ENCODE assay signal across 8 cellular contexts in genomic region chr5:65624570-65625555, GRCh38. TPM values are rescaled to one million over a fixed set of nuclear protein-coding genes. Genes with fewer than 3 reads are reported as not detected.
DNase-seq lines count a peak whose midpoint lies in the region; ATAC-seq, FAIRE-seq and TF ChIP-seq lines count a peak whose summit lies in the region.

SHLD3 (plus strand) TSS chr5:65625027; CDS start chr5:65629588, 4,561 bp downstream.
TRAPPC13 (plus strand) TSS chr5:65625027; CDS start chr5:65625061, 34 bp downstream.

- in situ Hi-C loops in HepG2 (cut with HindIII; ENCODE audit: extremely low pct_ligation_motif_present, low pct_unique_long_range_greater_than_20kb), result no loop called here

- no peak for TF ChIP-seq EP300 in HepG2 (IDR thresholded peaks at IDR 0.05; ENCODE audit: low read depth in 2 of 2, low read length in 2 of 2)
- TF ChIP-seq EP300 in HepG2 (CRISPR knock-in tag; IDR thresholded peaks at IDR 0.05; ENCODE audit: borderline replicate concordance), result no peak

- CTCF ChIA-PET in activated CD4-positive, alpha-beta T cell treated with anti-CD3 and anti-CD28 coated beads, Interleukin-2, amount 10 ng/mL, durations not matched to agents 7 days and 5 days (lab: Charles Lee), result interaction anchor here (0.7 to 1.4 kb wide), 3 partner anchors 8 to 91 kb away, joined by 3 to 5 read pairs (median 3); no protein-coding TSS in a partner anchor
- CTCF ChIA-PET in HepG2 (lab: Yijun Ruan, JAX; ENCODE audit: low intra/inter-chr PET ratio, low total read pairs), result no interaction called here

- H3K27me3 Mint-ChIP-seq in activated CD4-positive, alpha-beta T cell treated with anti-CD3 and anti-CD28 coated beads, Interleukin-2, amount 10 ng/mL, durations not matched to agents 7 days and 5 days, result no peaks in the 10 kb centered on the region

- ATAC-seq in GM19324 (IDR thresholded peaks at IDR 0.05; ENCODE audit: low FRiP score, unreplicated experiment) (peak; percentile 78), HG03469 (IDR thresholded peaks at IDR 0.05; ENCODE audit: unreplicated experiment) (peak; percentile 50), HepG2 (peak; percentile 84)

- no peak for TF ChIP-seq CTCF in HepG2 (CRISPR knock-in tag; IDR thresholded peaks at IDR 0.05)

- peak within 1 kb of the TSS; percentile 79 to 92 (median 86) for H3K9ac ChIP-seq in BLaER1 treated with 17β-estradiol and CSF1 and Interleukin-3, amounts not matched to agents 10 nM and 100 nM
- H3K9ac ChIP-seq in HepG2 (ENCODE audit: insufficient read depth, low read depth, low read length), result peak within 1 kb of the TSS; percentile 93

- TF ChIP-seq RAD21 in HepG2 (CRISPR knock-in tag; IDR thresholded peaks at IDR 0.05), result no peak

- under 1% methylated on average over 36 of the region's 36 CpGs for WGBS in HepG2 (ENCODE audit: low lambda C conversion rate)

- peaks cover 47% of the 10 kb centered on the region for H3K4me1 Mint-ChIP-seq in activated CD4-positive, alpha-beta T cell treated with anti-CD3 and anti-CD28 coated beads, Interleukin-2, amount 10 ng/mL, durations not matched to agents 7 days and 5 days

- BruUV-seq in HepG2 (replicated peaks; lab: Mats Ljungman, UMichigan), result TSS peak; percentile 81

- no peaks in the 10 kb centered on the region for H3K9me3 ChIP-seq in BLaER1 treated with 17β-estradiol and CSF1 and Interleukin-3, amounts not matched to agents 10 nM and 100 nM (replicated peaks in 1 of 11)
- no peaks in the 10 kb centered on the region for H3K9me3 ChIP-seq in HepG2 (ENCODE audit: low read length)

- H3K27ac Mint-ChIP-seq in activated CD4-positive, alpha-beta T cell treated with anti-CD3 and anti-CD28 coated beads, Interleukin-2, amount 10 ng/mL, durations not matched to agents 7 days and 5 days, result peak within 1 kb of the TSS; percentile 99

- intact Hi-C loops in HepG2 (cut with micrococcal nuclease; ENCODE audit: unreplicated experiment), result loop anchor here (5.0 to 10.0 kb wide), 2 partner anchors 63 to 300 kb away; partner anchors contain the start of genes CENPK, ERBIN and PPWD1

- H4K20me1 ChIP-seq in BLaER1 treated with 17β-estradiol and CSF1 and Interleukin-3, amounts not matched to agents 10 nM and 100 nM, result peaks cover 0 to 20% (median 6%) of the 10 kb centered on the region in 11 experiments; a peak in 8 of 22 replicates
- H4K20me1 ChIP-seq in HepG2 (ENCODE audit: insufficient read depth, low read length), result no peaks in the 10 kb centered on the region

- DNase-seq in NCI-H526 (lab: John Stamatoyannopoulos, UW), result peak; percentile 80 to 89
- DNase-seq in activated CD4-positive, alpha-beta T cell treated with anti-CD3 and anti-CD28 coated beads, Interleukin-2, amount 10 ng/mL, durations not matched to agents 7 days and 5 days, result peak; percentile 91
- peak; percentile 86 to 88 for DNase-seq in dermis microvascular lymphatic vessel endothelial cell (ENCODE audit: low read depth in 2 of 2)
- DNase-seq in HepG2 (ENCODE audit: low spot score), result peak; percentile 88
- peak; percentile 61 to 63 for DNase-seq in stimulated activated CD4-positive, alpha-beta T cell treated with anti-CD3 and anti-CD28 coated beads, Interleukin-2, amount 100 ng/mL, for 48 hours

- H3K36me3 Mint-ChIP-seq in activated CD4-positive, alpha-beta T cell treated with anti-CD3 and anti-CD28 coated beads, Interleukin-2, amount 10 ng/mL, durations not matched to agents 7 days and 5 days (ENCODE audit: low read depth), result peaks cover 14% of the 10 kb centered on the region

- H3K4me3 Mint-ChIP-seq in activated CD4-positive, alpha-beta T cell treated with anti-CD3 and anti-CD28 coated beads, Interleukin-2, amount 10 ng/mL, durations not matched to agents 7 days and 5 days, result peak within 1 kb of the TSS; percentile 97

- peak within 1 kb of the TSS; percentile 95 for H2AFZ ChIP-seq in HepG2 (ENCODE audit: low read length)

- no peaks in the 10 kb centered on the region for H3K27me3 ChIP-seq in BLaER1 treated with 17β-estradiol and CSF1 and Interleukin-3, amounts not matched to agents 10 nM and 100 nM
- peaks cover 0 to 4% of the 10 kb centered on the region in 2 experiments; a peak in 2 of 5 replicates for H3K27me3 ChIP-seq in HepG2 (ENCODE audit: control insufficient read depth in 1 of 2, insufficient read depth in 2 of 2, low read length in 2 of 2)

- H3K4me3 ChIP-seq in BLaER1 treated with 17β-estradiol and CSF1 and Interleukin-3, amounts not matched to agents 10 nM and 100 nM, result peak within 1 kb of the TSS; percentile 67 to 93 (median 78)
- H3K4me3 ChIP-seq in HepG2 (replicated peaks in 1 of 3; ENCODE audit: insufficient read depth in 1 of 3, low read depth in 2 of 3, low read length in 3 of 3), result peak within 1 kb of the TSS; percentile 90 to 98 (median 95)

- peaks cover 13 to 28% (median 18%) of the 10 kb centered on the region in 11 experiments for H3K36me3 ChIP-seq in BLaER1 treated with 17β-estradiol and CSF1 and Interleukin-3, amounts not matched to agents 10 nM and 100 nM
- H3K36me3 ChIP-seq in HepG2 (replicated peaks in 1 of 2; ENCODE audit: control insufficient read depth in 1 of 2, insufficient read depth in 2 of 2, low read length in 2 of 2), result peaks cover 2 to 8% of the 10 kb centered on the region in 2 experiments; a peak in 3 of 5 replicates

- peaks cover 24 to 41% (median 38%) of the 10 kb centered on the region in 10 experiments for H3K4me1 ChIP-seq in BLaER1 treated with 17β-estradiol and CSF1 and Interleukin-3, amounts not matched to agents 10 nM and 100 nM
- peaks cover 28% of the 10 kb centered on the region for H3K4me1 ChIP-seq in HepG2 (ENCODE audit: insufficient read depth, low read length)

- peak within 1 kb of the TSS; percentile 71 to 93 (median 86) for H3K27ac ChIP-seq in BLaER1 treated with 17β-estradiol and CSF1 and Interleukin-3, amounts not matched to agents 10 nM and 100 nM
- peak within 1 kb of the TSS; percentile 95 for H3K27ac ChIP-seq in HepG2 (ENCODE audit: extremely low read length, insufficient read depth, low read length)

- H3K4me2 ChIP-seq in BLaER1 treated with 17β-estradiol and CSF1 and Interleukin-3, amounts not matched to agents 10 nM and 100 nM, result peak within 1 kb of the TSS; percentile 80 to 98 (median 93)
- H3K4me2 ChIP-seq in HepG2 (ENCODE audit: low read depth, low read length), result peak within 1 kb of the TSS; percentile 83

- peaks cover 51% of the 10 kb centered on the region for H3K79me2 ChIP-seq in HepG2 (ENCODE audit: insufficient read depth, low read length)

- FAIRE-seq in HepG2 (lab: Jason Lieb, UNC), result peak; percentile 50

- H3K9me3 Mint-ChIP-seq in activated CD4-positive, alpha-beta T cell treated with anti-CD3 and anti-CD28 coated beads, Interleukin-2, amount 10 ng/mL, durations not matched to agents 7 days and 5 days, result no peaks in the 10 kb centered on the region

- POLR2A ChIA-PET in activated CD4-positive, alpha-beta T cell treated with anti-CD3 and anti-CD28 coated beads, Interleukin-2, amount 10 ng/mL, durations not matched to agents 7 days and 5 days (lab: Charles Lee), result no interaction called here
- POLR2A ChIA-PET in HepG2 (lab: Yijun Ruan, JAX), result interaction anchor here (1.3 to 1.8 kb wide), 3 partner anchors 35 to 62 kb away, joined by 3 to 11 read pairs (median 5); partner anchors contain the start of genes CENPK and PPWD1

- TF ChIP-seq POLR2A in HepG2 (IDR thresholded peaks at IDR 0.05; ENCODE audit: insufficient read depth in 1 of 2, low read depth in 2 of 2, low read length in 2 of 2), result peak; percentile 43 to 55

RNA-seq across cellular contexts. Expression of gene SHLD3, which starts in this region (rescaled TPM):
- 1 to 10 TPM; 4.5 to 5.3 TPM for total RNA-seq in activated CD4-positive, alpha-beta T cell treated with anti-CD3 and anti-CD28 coated beads, Interleukin-2, amount 10 ng/mL, durations not matched to agents 7 days and 5 days
- total RNA-seq in dermis microvascular lymphatic vessel endothelial cell (2.7 TPM in 2 replicates), HepG2 (2016; rRNA removed; fragmentation: Illumina TruSeq; extraction: Trizol) (6.8 and 8.1 TPM in 2 replicates)
- total RNA-seq in HepG2 (2016; cell fraction: cytosol; rRNA removed; fragmentation: Illumina TruSeq; extraction: Trizol; ENCODE audit: low read depth), result 3.5 and 4.5 TPM in 2 replicates
- total RNA-seq in HepG2 (2016; cell fraction: insoluble cytoplasmic fraction; rRNA removed; fragmentation: Illumina TruSeq; extraction: Trizol), result 6.7 and 8.1 TPM in 2 replicates
- total RNA-seq in HepG2 (2016; cell fraction: membrane; rRNA removed; fragmentation: Illumina TruSeq; extraction: Trizol), result 6.9 and 7.8 TPM in 2 replicates
- total RNA-seq in HepG2 (2016; cell fraction: nucleus; rRNA removed; fragmentation: Illumina TruSeq; extraction: Trizol), result 5.2 and 9.5 TPM in 2 replicates
- polyA plus RNA-seq in HepG2 (2011; rRNA removed), result 3.2 and 3.6 TPM in 2 replicates
- 1.5 and 2.1 TPM in 2 replicates for polyA plus RNA-seq in HepG2 (2011; cell fraction: cytosol; rRNA removed)
- 1.7 and 1.8 TPM in 2 replicates for polyA plus RNA-seq in HepG2 (2011; cell fraction: nucleus; rRNA removed)
- polyA plus RNA-seq in HepG2 (2012), result 2.3 and 3.6 TPM in 2 replicates
- polyA plus RNA-seq in HepG2 (2016; cell fraction: cytosol; fragmentation: Illumina TruSeq; extraction: Trizol; ENCODE audit: low read depth), result 1.00 and 1.0 TPM in 2 replicates
- polyA plus RNA-seq in HepG2 (2016; cell fraction: insoluble cytoplasmic fraction; fragmentation: Illumina TruSeq; extraction: Trizol; ENCODE audit: low read depth), result 7.0 and 7.5 TPM in 2 replicates
- 2.5 and 3.4 TPM in 2 replicates for polyA plus RNA-seq in HepG2 (2016; cell fraction: membrane; fragmentation: Illumina TruSeq; extraction: Trizol; ENCODE audit: low read depth)
- 8.1 and 8.4 TPM in 2 replicates for polyA plus RNA-seq in HepG2 (2016; cell fraction: nucleus; fragmentation: Illumina TruSeq; extraction: Trizol; ENCODE audit: insufficient read depth, low read depth)
- polyA minus RNA-seq in HepG2 (2011; rRNA and poly(A)+ RNA removed; ENCODE audit: low replicate concordance), result 0.64 and 1.7 TPM in 2 replicates
- polyA minus RNA-seq in HepG2 (2011; cell fraction: cytosol; rRNA and poly(A)+ RNA removed), result 1.1 and 2.0 TPM in 2 replicates
- polyA minus RNA-seq in HepG2 (2011; cell fraction: nucleus; rRNA and poly(A)+ RNA removed), result 6.1 and 6.3 TPM in 2 replicates

RNA-seq across cellular contexts. Expression of gene TRAPPC13, which starts in this region (rescaled TPM):
- total RNA-seq in activated CD4-positive, alpha-beta T cell treated with anti-CD3 and anti-CD28 coated beads, Interleukin-2, amount 10 ng/mL, durations not matched to agents 7 days and 5 days, result 10 to 100 TPM; 24.4 to 24.5 TPM
- total RNA-seq in dermis microvascular lymphatic vessel endothelial cell (21.1 and 23.9 TPM in 2 replicates), HepG2 (2016; rRNA removed; fragmentation: Illumina TruSeq; extraction: Trizol) (19.6 and 24.3 TPM in 2 replicates)
- total RNA-seq in HepG2 (2016; cell fraction: cytosol; rRNA removed; fragmentation: Illumina TruSeq; extraction: Trizol; ENCODE audit: low read depth), result 4.7 and 6.5 TPM in 2 replicates
- 18.0 and 26.3 TPM in 2 replicates for total RNA-seq in HepG2 (2016; cell fraction: insoluble cytoplasmic fraction; rRNA removed; fragmentation: Illumina TruSeq; extraction: Trizol)
- 8.1 and 9.4 TPM in 2 replicates for total RNA-seq in HepG2 (2016; cell fraction: membrane; rRNA removed; fragmentation: Illumina TruSeq; extraction: Trizol)
- 13.4 and 16.0 TPM in 2 replicates for total RNA-seq in HepG2 (2016; cell fraction: nucleus; rRNA removed; fragmentation: Illumina TruSeq; extraction: Trizol)
- polyA plus RNA-seq in HepG2 (2011; rRNA removed), result 8.4 and 10.1 TPM in 2 replicates
- polyA plus RNA-seq in HepG2 (2011; cell fraction: cytosol; rRNA removed), result 2.6 and 4.1 TPM in 2 replicates
- polyA plus RNA-seq in HepG2 (2011; cell fraction: nucleus; rRNA removed), result 5.9 and 6.3 TPM in 2 replicates
- 8.4 and 9.2 TPM in 2 replicates for polyA plus RNA-seq in HepG2 (2012)
- polyA plus RNA-seq in HepG2 (2016; cell fraction: cytosol; fragmentation: Illumina TruSeq; extraction: Trizol; ENCODE audit: low read depth), result 1.9 and 2.2 TPM in 2 replicates
- polyA plus RNA-seq in HepG2 (2016; cell fraction: insoluble cytoplasmic fraction; fragmentation: Illumina TruSeq; extraction: Trizol; ENCODE audit: low read depth), result 16.0 and 17.7 TPM in 2 replicates
- polyA plus RNA-seq in HepG2 (2016; cell fraction: membrane; fragmentation: Illumina TruSeq; extraction: Trizol; ENCODE audit: low read depth), result 3.1 and 3.7 TPM in 2 replicates
- 21.0 and 23.4 TPM in 2 replicates for polyA plus RNA-seq in HepG2 (2016; cell fraction: nucleus; fragmentation: Illumina TruSeq; extraction: Trizol; ENCODE audit: insufficient read depth, low read depth)
- 4.4 and 4.9 TPM in 2 replicates for polyA minus RNA-seq in HepG2 (2011; rRNA and poly(A)+ RNA removed; ENCODE audit: low replicate concordance)
- 2.7 and 3.3 TPM in 2 replicates for polyA minus RNA-seq in HepG2 (2011; cell fraction: cytosol; rRNA and poly(A)+ RNA removed)
- 10.9 and 11.6 TPM in 2 replicates for polyA minus RNA-seq in HepG2 (2011; cell fraction: nucleus; rRNA and poly(A)+ RNA removed)

Comparison
In these comparisons a context has a peak if more than half of its experiments do, and no peak if none do; other contexts are left out.
1. Peak in every context shown above with its lines: DNase-seq, ATAC-seq, H3K4me3 ChIP-seq and H3K27ac ChIP-seq.